ENCODE assay signal across 2 cellular contexts in genomic region chr3:111901617-111902016, GRCh38.
A peak's percentile ranks its signal among the peaks of the same experiment; 100 is the strongest.
TF ChIP-seq lines count a peak whose summit lies in the region.

No MANE protein-coding gene starts in this region.

TF ChIP-seq in IMR-90, 13 proteins besides CTCF, POLR2A, EP300 and RAD21:
- TF ChIP-seq MAZ (IDR thresholded peaks at IDR 0.05; ENCODE audit: borderline replicate concordance, low read depth, low read length) (no peak), CEBPB (IDR thresholded peaks at IDR 0.05; ENCODE audit: low read depth, low read length) (no peak), RFX5 (IDR thresholded peaks at IDR 0.05; ENCODE audit: low read depth, low read length) (no peak), NFE2L2 (IDR thresholded peaks at IDR 0.05; ENCODE audit: low read depth, low read length) (no peak), RCOR1 (IDR thresholded peaks at IDR 0.05; ENCODE audit: insufficient replicate concordance, low read length) (no peak), CHD1 (IDR thresholded peaks at IDR 0.05; ENCODE audit: low read depth, low read length) (no peak), MXI1 (IDR thresholded peaks at IDR 0.05; ENCODE audit: borderline replicate concordance, low read depth, low read length) (no peak), FOS (IDR thresholded peaks at IDR 0.05; ENCODE audit: low read depth, low read length) (no peak), MAFK (IDR thresholded peaks at IDR 0.05; ENCODE audit: low read depth, low read length) (no peak), SMC3 (IDR thresholded peaks at IDR 0.05; ENCODE audit: low read depth, low read length) (no peak), BHLHE40 (IDR thresholded peaks at IDR 0.05; ENCODE audit: low read depth, low read length) (no peak)
- TF ChIP-seq, protein P1, sequence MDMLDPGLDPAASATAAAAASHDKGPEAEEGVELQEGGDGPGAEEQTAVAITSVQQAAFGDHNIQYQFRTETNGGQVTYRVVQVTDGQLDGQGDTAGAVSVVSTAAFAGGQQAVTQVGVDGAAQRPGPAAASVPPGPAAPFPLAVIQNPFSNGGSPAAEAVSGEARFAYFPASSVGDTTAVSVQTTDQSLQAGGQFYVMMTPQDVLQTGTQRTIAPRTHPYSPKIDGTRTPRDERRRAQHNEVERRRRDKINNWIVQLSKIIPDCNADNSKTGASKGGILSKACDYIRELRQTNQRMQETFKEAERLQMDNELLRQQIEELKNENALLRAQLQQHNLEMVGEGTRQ (IDR thresholded peaks at IDR 0.05; ENCODE audit: low read depth, low read length): no peak
- TF ChIP-seq, protein P2, sequence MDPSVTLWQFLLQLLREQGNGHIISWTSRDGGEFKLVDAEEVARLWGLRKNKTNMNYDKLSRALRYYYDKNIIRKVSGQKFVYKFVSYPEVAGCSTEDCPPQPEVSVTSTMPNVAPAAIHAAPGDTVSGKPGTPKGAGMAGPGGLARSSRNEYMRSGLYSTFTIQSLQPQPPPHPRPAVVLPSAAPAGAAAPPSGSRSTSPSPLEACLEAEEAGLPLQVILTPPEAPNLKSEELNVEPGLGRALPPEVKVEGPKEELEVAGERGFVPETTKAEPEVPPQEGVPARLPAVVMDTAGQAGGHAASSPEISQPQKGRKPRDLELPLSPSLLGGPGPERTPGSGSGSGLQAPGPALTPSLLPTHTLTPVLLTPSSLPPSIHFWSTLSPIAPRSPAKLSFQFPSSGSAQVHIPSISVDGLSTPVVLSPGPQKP (IDR thresholded peaks at IDR 0.05; ENCODE audit: borderline replicate concordance, low read depth, low read length): no peak

TF ChIP-seq in SK-N-SH, 30 proteins besides CTCF, POLR2A, EP300 and RAD21:
- TF ChIP-seq CHD2 (IDR thresholded peaks at IDR 0.05; ENCODE audit: low read length, partially characterized antibody) (no peak), TCF12 (IDR thresholded peaks at IDR 0.05) (0 out of 2 replicates have a peak, but pooled peaks have one; percentile 6)
